ENCODE assay signal across 2 cellular contexts in genomic region chr12:54077822-54078221, GRCh38.
TF ChIP-seq lines count a peak whose summit lies in the region.

No MANE protein-coding gene starts in this region.

TF ChIP-seq in GM23338, 12 proteins besides CTCF, POLR2A, EP300 and RAD21:
- peak; percentile 88 for TF ChIP-seq EZH2 (IDR thresholded peaks at IDR 0.05; ENCODE audit: low read depth, unreplicated experiment)

TF ChIP-seq in H1, 55 proteins besides CTCF, POLR2A, EP300 and RAD21:
- TF ChIP-seq EZH2 (IDR thresholded peaks at IDR 0.05; ENCODE audit: low read depth, low read length, severe bottlenecking) (peak; percentile 75), RNF2 (IDR thresholded peaks at IDR 0.05; ENCODE audit: borderline replicate concordance, low read depth, low read length, missing control alignments, poor library complexity, severe bottlenecking) (peak; percentile 81), SUZ12 (IDR thresholded peaks at IDR 0.05; ENCODE audit: low read length) (peak; percentile 80)
